ENCODE assay signal across 10 cellular contexts in the genomic region with DNA sequence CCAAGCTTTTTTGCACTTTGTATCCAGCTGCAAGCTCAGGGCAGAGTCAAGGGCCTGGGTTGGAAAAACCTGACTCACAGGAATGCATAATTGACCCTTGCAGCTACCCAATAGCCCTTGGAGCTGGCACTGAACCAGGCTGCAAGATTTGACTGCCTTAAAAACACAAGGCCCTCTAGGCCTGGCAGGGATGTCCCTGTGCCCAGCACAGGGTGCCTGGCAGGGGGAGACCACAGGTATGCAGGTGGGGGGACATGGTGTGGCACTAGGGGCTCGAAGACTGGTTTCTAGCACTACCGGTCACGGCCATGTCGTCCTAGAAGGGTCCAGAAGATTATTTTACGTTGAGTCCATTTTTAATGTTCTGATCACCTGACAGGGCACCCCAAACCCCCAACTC. TPM values are rescaled to one million over a fixed set of nuclear protein-coding genes. Genes with fewer than 3 reads are reported as not detected.
DNase-seq lines count a peak whose midpoint lies in the region; ATAC-seq and TF ChIP-seq lines count a peak whose summit lies in the region.
"Had no signal": no experiment of that assay in that cellular context is flagged by ENCODE, and none has a peak within 500 bp of the region (broad histone marks: within the 10 kb centered on the region; RNA-seq: fewer than 3 reads in every experiment).

No MANE protein-coding gene starts in this region.

- H3F3A ChIP-seq in PC-9 (ENCODE audit: insufficient read depth, low read depth) = peaks cover 73% of the 10 kb centered on the region

- no peak for TF ChIP-seq EP300 in esophagus muscularis mucosa (IDR thresholded peaks at IDR 0.05)
- no peak for TF ChIP-seq EP300 in ovary (IDR thresholded peaks at IDR 0.05)

- H3K27ac Mint-ChIP-seq in CD4-positive, alpha-beta memory T cell = peak overlapping the region in 5 of 7 donors; percentile 46 to 85 (median 69)

- DNase-seq in CD4-positive, alpha-beta memory T cell = no peak
- DNase-seq in PC-9 (peak; percentile 44 to 77), esophagus muscularis mucosa (ENCODE audit: extremely low spot score) (no peak), ovary (peak; percentile 60 to 71 (median 70)), MV-4-11 (lab: John Stamatoyannopoulos, UW) (no peak), NCI-H2029 (lab: John Stamatoyannopoulos, UW) (no peak)
- DNase-seq: NCI-H774 had no signal

- H3K36me3 Mint-ChIP-seq in CD4-positive, alpha-beta memory T cell = peaks cover 12 to 34% of the 10 kb centered on the region in 2 donors

- peaks cover 0 to 4% (median 0%) of the 10 kb centered on the region in 8 donors for H3K9me3 Mint-ChIP-seq in CD4-positive, alpha-beta memory T cell

- no TSS peak for BruUV-seq in PC-9 (replicated peaks; lab: Mats Ljungman, UMichigan)

- H3K4me3 Mint-ChIP-seq in CD4-positive, alpha-beta memory T cell = no peak overlapping the region

- H3K4me1 ChIP-seq in CD4-positive, alpha-beta memory T cell (ENCODE audit: insufficient read depth, low read length) = peaks cover 16% of the 10 kb centered on the region
- H3K4me1 ChIP-seq in PC-9 (replicated peaks; ENCODE audit: insufficient read depth) (peaks cover 14% of the 10 kb centered on the region), esophagus muscularis mucosa (peaks cover 8 to 25% (median 16%) of the 10 kb centered on the region in 4 donors), ovary (ENCODE audit: insufficient read depth) (peaks cover 9% of the 10 kb centered on the region)

- no peak for ATAC-seq in HG02938 (IDR thresholded peaks at IDR 0.05; ENCODE audit: unreplicated experiment)
- ATAC-seq in GM21360 (IDR thresholded peaks at IDR 0.05; ENCODE audit: unreplicated experiment) = no peak

- H3K4me2 ChIP-seq in PC-9 = no peak overlapping the region

- no peak overlapping the region for H3K27ac ChIP-seq in CD4-positive, alpha-beta memory T cell (ENCODE audit: low read depth, low read length)
- no peak overlapping the region for H3K27ac ChIP-seq in PC-9
- peak overlapping the region in 3 of 4 donors; percentile 10 to 38 (median 28) for H3K27ac ChIP-seq in esophagus muscularis mucosa (replicated peaks in 1 of 4)
- no peak overlapping the region for H3K27ac ChIP-seq in ovary

- peaks cover 7 to 18% (median 9%) of the 10 kb centered on the region in 4 donors for H3K4me1 Mint-ChIP-seq in CD4-positive, alpha-beta memory T cell

- TF ChIP-seq CTCF in PC-9 (conservative IDR thresholded peaks at IDR 0.05) = no peak
- no peak for TF ChIP-seq CTCF in esophagus muscularis mucosa (IDR thresholded peaks at IDR 0.05)
- TF ChIP-seq CTCF in ovary (IDR thresholded peaks at IDR 0.05) = no peak

- peaks cover 28% of the 10 kb centered on the region for H3K36me3 ChIP-seq in CD4-positive, alpha-beta memory T cell (ENCODE audit: insufficient read depth, low read length)
- peaks cover 26% of the 10 kb centered on the region; the same call in 1 of the 2 replicates for H3K36me3 ChIP-seq in PC-9 (ENCODE audit: low read depth)
- peaks cover 47 to 86% (median 81%) of the 10 kb centered on the region in 4 donors for H3K36me3 ChIP-seq in esophagus muscularis mucosa
- no peaks in the 10 kb centered on the region for H3K36me3 ChIP-seq in ovary

- no peaks in the 10 kb centered on the region for H3K9me2 ChIP-seq in PC-9 (ENCODE audit: insufficient read depth)

- no peak overlapping the region for H3K4me3 ChIP-seq in CD4-positive, alpha-beta memory T cell (ENCODE audit: low read length in 2 of 2)
- H3K4me3 ChIP-seq in PC-9 = no peak overlapping the region
- no peak overlapping the region for H3K4me3 ChIP-seq in esophagus muscularis mucosa
- no peak overlapping the region for H3K4me3 ChIP-seq in ovary

- H3K27me3 ChIP-seq in CD4-positive, alpha-beta memory T cell (ENCODE audit: insufficient read depth, low read length) = no peaks in the 10 kb centered on the region
- no peaks in the 10 kb centered on the region for H3K27me3 ChIP-seq in PC-9 (ENCODE audit: insufficient read depth, low read depth)
- no peaks in the 10 kb centered on the region for H3K27me3 ChIP-seq in esophagus muscularis mucosa
- H3K27me3 ChIP-seq in ovary = no peaks in the 10 kb centered on the region

- POLR2A ChIA-PET in CD4-positive, alpha-beta memory T cell (lab: Charles Lee; ENCODE audit: partially characterized antibody) = interaction anchor here (0.8 to 2.4 kb wide), 10 partner anchors 8 to 138 kb away, joined by 3 to 17 read pairs (median 5); a partner anchor contains a TSS
- POLR2A ChIA-PET in PC-9 (lab: Charles Lee; ENCODE audit: unreplicated experiment) = no interaction called here

- WGBS in esophagus muscularis mucosa = 77% methylated on average over 4 of the region's 5 CpGs
- 42 to 70% (median 59%) methylated on average over 5 of the region's 5 CpGs for WGBS in ovary, 3 donors

- CTCF ChIA-PET in CD4-positive, alpha-beta memory T cell (lab: Charles Lee; ENCODE audit: partially characterized antibody) = interaction anchor here (1.1 to 2.0 kb wide), 4 partner anchors 17 to 53 kb away, joined by 4 to 6 read pairs (median 4); no protein-coding TSS in a partner anchor
- CTCF ChIA-PET in PC-9 (lab: Charles Lee) = interaction anchor here (0.5 kb wide), 1 partner anchor 54 kb away, joined by 18 read pairs; no protein-coding TSS in a partner anchor

- intact Hi-C loops in CD4-positive, alpha-beta memory T cell (cut with micrococcal nuclease) = loop anchor here (10.0 kb wide), 1 partner anchor 50 kb away; no protein-coding TSS in a partner anchor
- intact Hi-C loops in PC-9 (cut with micrococcal nuclease; ENCODE audit: unreplicated experiment) = loop anchor here (5.0 kb wide), 1 partner anchor 53 kb away; no protein-coding TSS in a partner anchor
- intact Hi-C loops in esophagus muscularis mucosa (cut with DNase I) = no loop called here
- intact Hi-C loops in ovary (cut with DNase I) = no loop called here

- H2AFZ ChIP-seq in PC-9 = no peak overlapping the region

- no peaks in the 10 kb centered on the region for H3K9me3 ChIP-seq in CD4-positive, alpha-beta memory T cell (ENCODE audit: control insufficient read depth in 1 of 2, low read length in 2 of 2)
- H3K9me3 ChIP-seq in PC-9 (ENCODE audit: insufficient read depth, low read depth) = no peaks in the 10 kb centered on the region
- H3K9me3 ChIP-seq in esophagus muscularis mucosa = no peaks in the 10 kb centered on the region
- H3K9me3 ChIP-seq in ovary = no peaks in the 10 kb centered on the region

- H3K27me3 Mint-ChIP-seq in CD4-positive, alpha-beta memory T cell = no peaks in the 10 kb centered on the region

- no peaks in the 10 kb centered on the region for H3K79me2 ChIP-seq in PC-9 (ENCODE audit: low read depth)

- no peak for TF ChIP-seq POLR2A in esophagus muscularis mucosa (IDR thresholded peaks at IDR 0.05; ENCODE audit: low read depth)
- TF ChIP-seq POLR2A in ovary (IDR thresholded peaks at IDR 0.05) = no peak

- H4K20me1 ChIP-seq in PC-9 (ENCODE audit: insufficient read depth) = peaks cover 64% of the 10 kb centered on the region

RNA-seq across cellular contexts. Expression of a gene that starts 30.2 kb away (rescaled TPM):
- total RNA-seq in CD4-positive, alpha-beta memory T cell = 100 to 1,000 TPM; 217 to 221 TPM
- polyA plus RNA-seq in CD4-positive, alpha-beta memory T cell = 10 to 100 TPM; 13.2 to 42.9 TPM
- total RNA-seq in PC-9 (2021) (85.2 and 104 TPM in 2 replicates), esophagus muscularis mucosa (100 to 1,000 TPM in 2 of 4 donors, 10 to 100 TPM in 2; 56.1 to 121 (median 86.9) TPM), ovary (10 to 100 TPM; 25.6 to 86.0 (median 65.1) TPM)
- 10 to 100 TPM in 1 of 2 donors, 1 to 10 TPM in 1; 1.9 to 36.7 TPM for polyA plus RNA-seq in ovary

RNA-seq across cellular contexts. Expression of a gene that starts 36.7 kb away (rescaled TPM):
- total RNA-seq in CD4-positive, alpha-beta memory T cell = 1 to 10 TPM; 4.4 to 4.5 TPM
- under 1 TPM; 0.07 to 0.48 TPM for polyA plus RNA-seq in CD4-positive, alpha-beta memory T cell
- total RNA-seq in PC-9 (2021) = 7.2 and 10.5 TPM in 2 replicates
- under 1 TPM in 1 of 4 donors, not detected in 3; under 0.01 TPM for total RNA-seq in esophagus muscularis mucosa
- 1 to 10 TPM in 1 of 7 donors, under 1 TPM in 3, not detected in 3; 0.11 to 2.6 (median 0.21) TPM for total RNA-seq in ovary
- polyA plus RNA-seq in ovary = under 1 TPM; 0.01 to 0.03 TPM

RNA-seq across cellular contexts. Expression of a gene that starts 42.0 kb away (rescaled TPM):
- not detected for total RNA-seq in CD4-positive, alpha-beta memory T cell
- polyA plus RNA-seq in CD4-positive, alpha-beta memory T cell = not detected
- total RNA-seq in PC-9 (2021) (1.4 and 1.5 TPM in 2 replicates), esophagus muscularis mucosa (not detected), ovary (under 1 TPM in 1 of 7 donors, not detected in 6; 0.20 TPM)
- not detected for polyA plus RNA-seq in ovary
- total RNA-seq: urinary bladder had no signal
- polyA plus RNA-seq: urinary bladder had no signal

Comparison
In these comparisons a context has a peak if more than half of its experiments do, and no peak if none do; other contexts are left out.
1. DNase-seq: peak in PC-9 (2 of 2) and ovary (5 of 5); none in CD4-positive, alpha-beta memory T cell (0 of 5), esophagus muscularis mucosa (single experiment), MV-4-11 (single experiment) and NCI-H2029 (single experiment).
2. H3K27ac ChIP-seq: peak in esophagus muscularis mucosa (3 of 4); none in CD4-positive, alpha-beta memory T cell (single experiment), PC-9 (single experiment) and ovary (0 of 2).
3. intact Hi-C loops: an anchor here in CD4-positive, alpha-beta memory T cell (10.0 kb wide) and PC-9 (5.0 kb wide); none called in esophagus muscularis mucosa and ovary.